8 cellular contexts compared by ENCODE assay signal in genomic region chr3:38960953-38961622, GRCh38.
DNase-seq lines count a peak whose midpoint lies in the region; ATAC-seq and TF ChIP-seq lines count a peak whose summit lies in the region.

No MANE protein-coding gene starts in this region.

- DNase-seq in AML-193 (lab: John Stamatoyannopoulos, UW) (peak; percentile 52 to 54), NCI-H1436 (lab: John Stamatoyannopoulos, UW) (peak; percentile 18), UCSD-AML1 (lab: John Stamatoyannopoulos, UW; ENCODE audit: unreplicated experiment) (peak; percentile 56), fibroblast of lung (ENCODE audit: low read depth in 2 of 2) (peak; percentile 20 to 45), neural crest cell (ENCODE audit: low read depth, low spot score) (peak; percentile 47), mesenteric fat pad (ENCODE audit: low spot score) (no peak)
- no peak for DNase-seq in activated effector memory CD4-positive, alpha-beta T cell treated with Interleukin-2 at 50 U/mL for 16 hours

- H3K79me2 ChIP-seq in fibroblast of lung (ENCODE audit: control insufficient read depth, insufficient read depth, low read length), result no peaks in the 10 kb centered on the region

- TF ChIP-seq CTCF in fibroblast of lung (conservative IDR thresholded peaks at IDR 0.05 in 1 of 2, IDR thresholded peaks at IDR 0.05 in 1 of 2; ENCODE audit: low read depth in 1 of 2, low read length in 2 of 2) (peak; percentile 71 to 86), neural crest cell (conservative IDR thresholded peaks at IDR 0.05) (peak; percentile 76)

- H3K27me3 Mint-ChIP-seq in neural crest cell (ENCODE audit: low read depth), result no peaks in the 10 kb centered on the region

- no peaks in the 10 kb centered on the region for H3K36me3 Mint-ChIP-seq in neural crest cell (ENCODE audit: low read depth)

- no peak overlapping the region for H3K27ac Mint-ChIP-seq in neural crest cell (ENCODE audit: unreplicated experiment)

- no peak overlapping the region for H3K9ac ChIP-seq in fibroblast of lung (ENCODE audit: insufficient read depth, low read length)

- no peaks in the 10 kb centered on the region for H3K27me3 ChIP-seq in fibroblast of lung (ENCODE audit: control insufficient read depth, insufficient read depth, low read length)

- no peaks in the 10 kb centered on the region for H3K9me3 ChIP-seq in fibroblast of lung (ENCODE audit: control insufficient read depth, insufficient read depth, low read depth, low read length)

- no peak overlapping the region for H3K4me3 Mint-ChIP-seq in neural crest cell

- no peaks in the 10 kb centered on the region for H3K36me3 ChIP-seq in fibroblast of lung (ENCODE audit: control insufficient read depth, insufficient read depth, low read length)

- H3K4me1 Mint-ChIP-seq in neural crest cell, result no peaks in the 10 kb centered on the region

- no peaks in the 10 kb centered on the region for H3K4me1 ChIP-seq in fibroblast of lung (ENCODE audit: control insufficient read depth, extremely low read depth, insufficient read depth, low read length)

- H4K20me1 ChIP-seq in fibroblast of lung (ENCODE audit: control insufficient read depth, extremely low read depth, insufficient read depth, low read length), result no peaks in the 10 kb centered on the region

- no peak overlapping the region for H3K4me2 ChIP-seq in fibroblast of lung (ENCODE audit: extremely low read depth, insufficient read depth, low read length)

- H3K4me3 ChIP-seq in fibroblast of lung (replicated peaks in 1 of 4; ENCODE audit: control extremely low read depth in 1 of 4, insufficient read depth in 1 of 4, low read depth in 3 of 4, low read length in 4 of 4), result no peak overlapping the region

- H3K9me3 Mint-ChIP-seq in neural crest cell, result no peaks in the 10 kb centered on the region

- H3K27ac ChIP-seq in fibroblast of lung (ENCODE audit: insufficient read depth, low read length), result no peak overlapping the region

- peak overlapping the region; percentile 27 for H2AFZ ChIP-seq in fibroblast of lung (ENCODE audit: low read length)

- peak; percentile 76 for ATAC-seq in GM18502 (IDR thresholded peaks at IDR 0.05; ENCODE audit: poor library complexity, unreplicated experiment)

Comparison
In these comparisons a context has a peak if more than half of its experiments do, and no peak if none do; other contexts are left out.
1. DNase-seq: peak in AML-193 (2 of 2), NCI-H1436 (single experiment), UCSD-AML1 (single experiment), fibroblast of lung (2 of 2) and neural crest cell (single experiment); none in activated effector memory CD4-positive, alpha-beta T cell treated with Interleukin-2 at 50 U/mL for 16 hours (single experiment) and mesenteric fat pad (single experiment).